In the genomic region with DNA sequence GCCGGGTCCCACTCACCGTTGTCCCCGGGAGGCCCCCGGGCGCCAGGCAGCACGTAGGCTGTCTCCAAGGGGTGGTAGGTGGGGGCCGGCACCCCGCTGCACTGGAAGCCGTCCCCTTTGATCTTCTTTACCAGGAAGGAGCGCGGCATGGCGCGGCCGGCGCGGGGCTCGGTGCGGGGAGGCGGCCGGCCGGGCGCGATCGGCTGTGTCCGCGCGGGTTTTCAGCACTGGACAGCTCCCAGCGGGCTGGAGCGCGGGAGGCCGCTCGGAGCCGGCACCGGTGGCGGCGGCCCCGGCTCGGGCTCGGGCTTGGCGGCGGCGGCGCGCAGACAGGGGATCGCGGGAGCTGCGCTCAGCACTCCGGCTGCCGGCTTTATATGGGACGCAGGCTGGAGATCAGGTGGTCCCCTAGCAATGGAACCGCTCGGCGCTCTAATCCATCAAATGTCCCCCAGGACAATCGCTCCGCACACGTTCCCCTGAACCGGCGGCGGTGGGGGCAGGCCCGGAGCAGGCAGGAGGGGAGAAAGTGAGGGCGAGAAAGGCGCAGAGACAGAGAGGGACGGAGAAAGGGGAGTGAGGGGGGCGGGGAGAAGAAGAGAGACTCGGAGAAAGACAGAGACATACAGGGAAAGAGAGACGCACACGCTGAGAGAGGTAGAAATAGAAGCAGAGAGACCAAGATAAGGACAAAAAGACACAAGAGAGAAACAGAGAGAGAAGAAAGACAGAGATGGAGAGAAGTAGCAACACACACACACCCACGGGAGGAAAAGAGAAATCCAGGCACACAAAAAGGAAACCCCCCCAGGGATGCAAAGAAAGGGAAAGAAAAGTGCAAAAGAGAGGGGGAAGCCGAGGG, we compare ENCODE assay signal across 8 cellular contexts. TPM values are rescaled to one million over a fixed set of nuclear protein-coding genes. Genes with fewer than 3 reads are reported as not detected.
A peak's percentile ranks its signal among the peaks of the same experiment; 100 is the strongest.
DNase-seq lines count a peak whose midpoint lies in the region; ATAC-seq lines count a peak whose summit lies in the region.

A gene (minus strand): TSS at position 350 of the 862 bp plus-strand sequence. CDS start 201 bp downstream, at position 149.

- ATAC-seq in GM21423 (IDR thresholded peaks at IDR 0.05; ENCODE audit: unreplicated experiment) (no peak), HG03442 (IDR thresholded peaks at IDR 0.05; ENCODE audit: unreplicated experiment) (no peak)

- POLR2A ChIA-PET in activated CD4-positive, alpha-beta memory T cell treated with anti-CD3 and anti-CD28 coated beads, Interleukin-2, amount 10 ng/mL, durations not matched to agents 7 days and 5 days (lab: Charles Lee), result no interaction called here

- no peak within 1 kb of the TSS for H3K4me3 Mint-ChIP-seq in activated CD4-positive, alpha-beta memory T cell treated with anti-CD3 and anti-CD28 coated beads, Interleukin-2, amount 10 ng/mL, durations not matched to agents 7 days and 5 days

- CTCF ChIA-PET in activated CD4-positive, alpha-beta memory T cell treated with anti-CD3 and anti-CD28 coated beads, Interleukin-2, amount 10 ng/mL, durations not matched to agents 7 days and 5 days (lab: Charles Lee), result interaction anchor here (0.8 kb wide), 1 partner anchor 11 kb away, joined by 3 read pairs; no protein-coding TSS in a partner anchor

- peaks cover 63% of the 10 kb centered on the region for H3K27me3 Mint-ChIP-seq in activated CD4-positive, alpha-beta memory T cell treated with anti-CD3 and anti-CD28 coated beads, Interleukin-2, amount 10 ng/mL, durations not matched to agents 7 days and 5 days

- H3K4me1 Mint-ChIP-seq in activated CD4-positive, alpha-beta memory T cell treated with anti-CD3 and anti-CD28 coated beads, Interleukin-2, amount 10 ng/mL, durations not matched to agents 7 days and 5 days, result peaks cover 12% of the 10 kb centered on the region

- H3K36me3 Mint-ChIP-seq in activated CD4-positive, alpha-beta memory T cell treated with anti-CD3 and anti-CD28 coated beads, Interleukin-2, amount 10 ng/mL, durations not matched to agents 7 days and 5 days (ENCODE audit: low read depth), result peaks cover 3% of the 10 kb centered on the region

- H3K27ac Mint-ChIP-seq in activated CD4-positive, alpha-beta memory T cell treated with anti-CD3 and anti-CD28 coated beads, Interleukin-2, amount 10 ng/mL, durations not matched to agents 7 days and 5 days, result no peak within 1 kb of the TSS

- no peaks in the 10 kb centered on the region for H3K9me3 Mint-ChIP-seq in activated CD4-positive, alpha-beta memory T cell treated with anti-CD3 and anti-CD28 coated beads, Interleukin-2, amount 10 ng/mL, durations not matched to agents 7 days and 5 days

- peak; percentile 75 for DNase-seq in DMS53 (lab: John Stamatoyannopoulos, UW)
- DNase-seq in MV-4-11 (lab: John Stamatoyannopoulos, UW), result peak; percentile 9
- peak; percentile 66 for DNase-seq in activated CD4-positive, alpha-beta memory T cell treated with anti-CD3 and anti-CD28 coated beads, Interleukin-2, amount 10 ng/mL, durations not matched to agents 7 days and 5 days
- DNase-seq in ecto neural progenitor cell (ENCODE audit: low spot score), result peak; percentile 94
- peak; percentile 77 to 85 for DNase-seq in lung microvascular endothelial cell (ENCODE audit: low read depth in 2 of 2)
- peak; percentile 37 for DNase-seq in stimulated activated CD8-positive, alpha-beta memory T cell treated with anti-CD3 and anti-CD28 coated beads, Interleukin-12 subunit alpha, Interleukin-12 subunit beta, amount 100 ng/mL, for 4 hours (ENCODE audit: low read depth)

RNA-seq across cellular contexts. Expression of the gene that starts here (rescaled TPM):
- not detected for total RNA-seq in activated CD4-positive, alpha-beta memory T cell treated with anti-CD3 and anti-CD28 coated beads, Interleukin-2, amount 10 ng/mL, durations not matched to agents 7 days and 5 days
- not detected in 2 replicates for total RNA-seq in lung microvascular endothelial cell

Comparison
In these comparisons a context has a peak if more than half of its experiments do, and no peak if none do; other contexts are left out.
1. Peak in DNase-seq in activated CD4-positive, alpha-beta memory T cell treated with anti-CD3 and anti-CD28 coated beads, Interleukin-2, amount 10 ng/mL, durations not matched to agents 7 days and 5 days; RNA of the gene not detected or under 1 TPM.
2. Peak in DNase-seq in lung microvascular endothelial cell; RNA of the gene not detected or under 1 TPM.
3. DNase-seq: peak in every context shown above with its lines; median percentile 94 in ecto neural progenitor cell; 81 in lung microvascular endothelial cell; 75 in DMS53; 66 in activated CD4-positive, alpha-beta memory T cell treated with anti-CD3 and anti-CD28 coated beads, Interleukin-2, amount 10 ng/mL, durations not matched to agents 7 days and 5 days; 37 in stimulated activated CD8-positive, alpha-beta memory T cell treated with anti-CD3 and anti-CD28 coated beads, Interleukin-12 subunit alpha, Interleukin-12 subunit beta, amount 100 ng/mL, for 4 hours; 9 in MV-4-11.